Comparison of ENCODE assay signal across 12 cellular contexts in the genomic region with DNA sequence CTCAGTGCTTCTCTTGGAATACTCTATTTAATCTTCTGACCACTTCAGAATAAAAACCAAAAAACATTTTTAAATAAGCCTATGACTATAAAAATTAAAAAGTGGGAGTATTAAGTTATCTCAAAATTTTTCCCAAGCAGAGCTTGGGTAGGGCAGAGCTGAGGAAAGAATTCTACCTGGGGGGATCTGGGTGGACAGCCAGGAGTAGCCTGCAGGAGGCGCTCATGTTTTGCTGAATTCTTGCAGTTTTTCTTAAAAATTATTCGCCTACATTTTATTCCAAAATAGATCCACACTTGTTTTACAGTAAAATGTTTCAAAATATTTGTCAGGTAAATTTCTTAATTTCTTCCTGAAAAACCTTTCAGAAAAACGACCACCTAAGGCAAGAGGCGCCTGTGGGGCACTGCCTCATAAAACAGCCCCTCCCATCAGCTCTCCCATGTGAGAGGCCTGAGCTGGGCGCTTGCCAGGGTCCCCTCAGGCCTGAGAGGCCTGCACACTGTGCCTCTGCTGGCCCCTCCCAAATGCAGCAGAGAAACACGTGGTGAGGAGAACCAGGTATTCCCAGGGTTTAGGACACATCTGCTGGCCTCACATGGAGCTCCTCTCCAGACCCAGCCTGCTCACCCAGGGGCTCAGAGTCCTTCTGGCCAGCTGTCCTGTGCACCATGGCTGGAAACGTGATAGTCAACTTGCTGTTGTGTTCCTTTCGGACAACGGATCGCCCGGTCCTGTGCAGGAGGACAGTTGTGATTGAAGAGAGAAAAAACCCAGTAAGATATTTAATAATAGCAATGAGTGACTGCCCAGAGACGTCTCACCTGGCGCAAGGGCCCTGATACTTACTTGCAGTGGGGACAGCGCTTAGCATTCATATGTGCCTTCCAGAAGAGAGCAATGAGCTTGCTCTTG. TPM values are rescaled to one million over a fixed set of nuclear protein-coding genes. Genes with fewer than 3 reads are reported as not detected.
A peak's percentile ranks its signal among the peaks of the same experiment; 100 is the strongest.
DNase-seq lines count a peak whose midpoint lies in the region; ATAC-seq and TF ChIP-seq lines count a peak whose summit lies in the region.
"Had no signal": no experiment of that assay in that cellular context is flagged by ENCODE, and none has a peak within 500 bp of the region (broad histone marks: within the 10 kb centered on the region; RNA-seq: fewer than 3 reads in every experiment).

No MANE protein-coding gene starts in this region.

- H3K36me3 ChIP-seq in A673 (ENCODE audit: insufficient read depth, low read length, poor library complexity, severe bottlenecking) (peaks cover 57% of the 10 kb centered on the region), GM06990 (ENCODE audit: control insufficient read depth, insufficient read depth, low read length) (peaks cover 20% of the 10 kb centered on the region), Panc1 (ENCODE audit: control insufficient read depth, insufficient read depth, low read length) (peaks cover 45% of the 10 kb centered on the region)

- in situ Hi-C loops in Panc1 (cut with HindIII; ENCODE audit: low pct_unique_long_range_greater_than_20kb, low sequenced_read_pairs) = no loop called here

- TF ChIP-seq CTCF in A673 (conservative IDR thresholded peaks at IDR 0.05; ENCODE audit: low read depth, low read length) = peak; percentile 57
- TF ChIP-seq CTCF in GM06990 (IDR thresholded peaks at IDR 0.05; ENCODE audit: insufficient read depth, low read length, poor library complexity, severe bottlenecking) = peak; percentile 52
- TF ChIP-seq CTCF in Panc1 (IDR thresholded peaks at IDR 0.05) = peak; percentile 73

- intact Hi-C loops in A673 (cut with micrococcal nuclease; ENCODE audit: unreplicated experiment) = no loop called here
- intact Hi-C loops in Panc1 (cut with micrococcal nuclease; ENCODE audit: unreplicated experiment) = no loop called here

- H3K4me3 ChIP-seq in A673 (ENCODE audit: low read depth, low read length, poor library complexity, severe bottlenecking) (no peak overlapping the region), GM06990 (replicated peaks; ENCODE audit: low read depth, low read length) (no peak overlapping the region), Panc1 (ENCODE audit: low read depth in 2 of 2, low read length in 2 of 2) (no peak overlapping the region)
- H3K4me3 ChIP-seq: suprapubic skin had no signal

- H3K27ac ChIP-seq in A673 (ENCODE audit: low read depth, low read length, poor library complexity, severe bottlenecking) (no peak overlapping the region), Panc1 (ENCODE audit: low read length) (no peak overlapping the region)
- H3K27ac ChIP-seq: suprapubic skin had no signal

- POLR2A ChIA-PET in A673 (lab: Charles Lee; ENCODE audit: low non-redundant PET) = no interaction called here
- POLR2A ChIA-PET in Panc1 (lab: Charles Lee) = no interaction called here

- CTCF ChIA-PET in A673 (lab: Charles Lee) (interaction anchor here (0.6 to 1.1 kb wide), 2 partner anchors 22 to 261 kb away, joined by 3 read pairs; no protein-coding TSS in a partner anchor), Panc1 (lab: Charles Lee) (interaction anchor here (0.5 to 1.3 kb wide), 6 partner anchors 18 to 353 kb away, joined by 3 to 13 read pairs (median 4); a partner anchor contains a TSS)

- H3K9me3 ChIP-seq in A673 (ENCODE audit: low read depth, low read length, poor library complexity, severe bottlenecking) (no peaks in the 10 kb centered on the region), Panc1 (ENCODE audit: control insufficient read depth, insufficient read depth, low read depth, low read length) (no peaks in the 10 kb centered on the region)
- H3K9me3 ChIP-seq: suprapubic skin had no signal

- no peaks in the 10 kb centered on the region for H3K27me3 ChIP-seq in A673 (replicated peaks; ENCODE audit: insufficient read depth, low read depth, low read length, poor library complexity)
- H3K27me3 ChIP-seq in GM06990 (replicated peaks; ENCODE audit: control insufficient read depth, insufficient read depth, low read length) = no peaks in the 10 kb centered on the region
- no peaks in the 10 kb centered on the region for H3K27me3 ChIP-seq in Panc1 (ENCODE audit: control insufficient read depth, insufficient read depth, low read length)
- H3K27me3 ChIP-seq: suprapubic skin had no signal

- ATAC-seq in Panc1 (no peak), GM21360 (IDR thresholded peaks at IDR 0.05; ENCODE audit: unreplicated experiment) (no peak)

- DNase-seq in A673 (ENCODE audit: low spot score) (no peak), GM06990 (ENCODE audit: extremely low read depth, insufficient read length) (no peak), Panc1 (ENCODE audit: low read depth, low spot score) (no peak), germinal center (ENCODE audit: low spot score) (peak; percentile 31), NCI-H345 treated with DMSO at 0.1 percent for 48 hours (lab: John Stamatoyannopoulos, UW; ENCODE audit: unreplicated experiment) (no peak)
- DNase-seq in activated CD8-positive, alpha-beta memory T cell treated with anti-CD3 and anti-CD28 coated beads for 24 hours = no peak
- no peak for DNase-seq in stimulated activated CD8-positive, alpha-beta memory T cell treated with anti-CD3 and anti-CD28 coated beads, Interleukin-4, amount 100 ng/mL, for 48 hours
- DNase-seq: NCI-H1105; NK-92 treated with Interleukin-12 subunit alpha and Interleukin-12 subunit beta, amount 100 ng/mL, for 24 hours; stimulated activated CD4-positive, alpha-beta T cell treated with anti-CD3 and anti-CD28 coated beads, Interleukin-4, amount 100 ng/mL, for 1 hour had no signal

- BruUV-seq in A673 (replicated peaks; lab: Mats Ljungman, UMichigan) = no TSS peak
- no TSS peak for BruUV-seq in Panc1 (replicated peaks; lab: Mats Ljungman, UMichigan)

- H3K4me1 ChIP-seq in A673 (ENCODE audit: insufficient read depth, low read length, poor library complexity, severe bottlenecking) (no peaks in the 10 kb centered on the region), Panc1 (ENCODE audit: control insufficient read depth, insufficient read depth, low read length) (no peaks in the 10 kb centered on the region)
- H3K4me1 ChIP-seq: suprapubic skin had no signal

RNA-seq across cellular contexts. Expression of a gene that starts 17.5 kb away (rescaled TPM):
- total RNA-seq in A673 (2021) (70.8 and 81.2 TPM in 2 replicates), Panc1 (2021; ENCODE audit: unreplicated experiment) (62.6 TPM)
- polyA plus RNA-seq in Panc1 (2012; ENCODE audit: insufficient read length) = 76.1 TPM

RNA-seq across cellular contexts. Expression of a gene that starts 17.8 kb away (rescaled TPM):
- total RNA-seq in A673 (2021) (148 and 159 TPM in 2 replicates), Panc1 (2021; ENCODE audit: unreplicated experiment) (93.9 TPM)
- 50.7 TPM for polyA plus RNA-seq in Panc1 (2012; ENCODE audit: insufficient read length)
